ENCODE assay signal across 8 cellular contexts in genomic region chr18:55780591-55781071, GRCh38.
A peak's percentile ranks its signal among the peaks of the same experiment; 100 is the strongest.
DNase-seq lines count a peak whose midpoint lies in the region; ATAC-seq and TF ChIP-seq lines count a peak whose summit lies in the region.

No MANE protein-coding gene starts in this region.

- no peaks in the 10 kb centered on the region for H4K20me1 ChIP-seq in SK-N-SH (ENCODE audit: insufficient read depth)

- H3K9me3 ChIP-seq in ES-I3 (ENCODE audit: control insufficient read depth, insufficient read depth, low read length) (no peaks in the 10 kb centered on the region), SK-N-SH (no peaks in the 10 kb centered on the region)

- ATAC-seq in Right ventricle myocardium superior (ENCODE audit: poor library complexity), result peak; percentile 6
- ATAC-seq in HG03175 (IDR thresholded peaks at IDR 0.05; ENCODE audit: unreplicated experiment), result no peak
- ATAC-seq in HG03139 (IDR thresholded peaks at IDR 0.05; ENCODE audit: unreplicated experiment), result no peak

- H3K27ac ChIP-seq in SK-N-SH (ENCODE audit: low read depth in 2 of 2, low read length in 1 of 2), result peak overlapping the region in 1 of 2 experiments; percentile 87; a peak in 2 of 4 replicates

- CTCF ChIA-PET in SK-N-SH (lab: Yijun Ruan, JAX), result interaction anchor here (0.7 to 2.8 kb wide), 19 partner anchors 10 to 795 kb away, joined by 3 to 27 read pairs (median 3); no protein-coding TSS in a partner anchor

- peak overlapping the region; percentile 75 for H3K9ac ChIP-seq in ES-I3 (ENCODE audit: low read depth, low read length)
- H3K9ac ChIP-seq in SK-N-SH, result peak overlapping the region; percentile 39

- no peak for DNase-seq in SK-N-SH
- no peak for DNase-seq in Right ventricle myocardium superior
- DNase-seq in putamen (ENCODE audit: low spot score), result peak; percentile 20
- DNase-seq in 8988T, result no peak
- no peak for DNase-seq in HUDEP-2 (lab: John Stamatoyannopoulos, UW; ENCODE audit: unreplicated experiment in 76 of 76)

- H3K9me2 ChIP-seq in SK-N-SH, result no peaks in the 10 kb centered on the region

- peak overlapping the region; percentile 85 for H2AFZ ChIP-seq in SK-N-SH (ENCODE audit: low read depth)

- TF ChIP-seq CTCF in SK-N-SH (IDR thresholded peaks at IDR 0.05), result 0 out of 2 replicates have a peak, but pooled peaks have one; percentile 2

- H3K79me2 ChIP-seq in SK-N-SH (ENCODE audit: insufficient read depth), result no peaks in the 10 kb centered on the region

- peak overlapping the region; percentile 73 to 77 for H3K4me3 ChIP-seq in SK-N-SH (ENCODE audit: low read depth in 2 of 2, low read length in 1 of 2)

- H3K36me3 ChIP-seq in ES-I3 (ENCODE audit: insufficient read depth, low read length) (no peaks in the 10 kb centered on the region), SK-N-SH (replicated peaks in 1 of 2; ENCODE audit: control insufficient read depth in 1 of 2, insufficient read depth in 2 of 2, low read length in 1 of 2) (no peaks in the 10 kb centered on the region)

- POLR2A ChIA-PET in SK-N-SH (lab: Yijun Ruan, JAX), result interaction anchor here (0.6 to 2.4 kb wide), 3 partner anchors 191 to 480 kb away, joined by 3 to 15 read pairs (median 4); no protein-coding TSS in a partner anchor

- peak overlapping the region; percentile 86 for H3K4me2 ChIP-seq in SK-N-SH

- no peak for TF ChIP-seq EP300 in SK-N-SH (IDR thresholded peaks at IDR 0.05; ENCODE audit: borderline replicate concordance in 1 of 2, low read depth in 1 of 2, low read length in 1 of 2)

- no peaks in the 10 kb centered on the region for H3K27me3 ChIP-seq in SK-N-SH (ENCODE audit: insufficient read depth)

- 51% methylated on average over 8 of the region's 8 CpGs for WGBS in SK-N-SH (ENCODE audit: low lambda C conversion rate)

- intact Hi-C loops in Right ventricle myocardium superior (cut with DNase I), result loop anchor here (5.0 to 10.0 kb wide), 4 partner anchors 193 to 794 kb away; partner anchors contain the start of gene TCF4

- H3F3A ChIP-seq in SK-N-SH (replicated peaks; ENCODE audit: insufficient read depth), result no peaks in the 10 kb centered on the region

- no peak for TF ChIP-seq RAD21 in SK-N-SH (IDR thresholded peaks at IDR 0.05; ENCODE audit: low read length)

- peaks cover 24% of the 10 kb centered on the region for H3K4me1 ChIP-seq in ES-I3 (ENCODE audit: insufficient read depth, low read length)
- H3K4me1 ChIP-seq in SK-N-SH (ENCODE audit: control insufficient read depth in 1 of 2, insufficient read depth in 2 of 2, low read depth in 1 of 2, low read length in 1 of 2), result peaks cover 0 to 10% of the 10 kb centered on the region in 2 experiments; a peak in 3 of 4 replicates

TF ChIP-seq in SK-N-SH, 30 proteins besides CTCF, POLR2A, EP300 and RAD21:
- TF ChIP-seq TAF1 (IDR thresholded peaks at IDR 0.05; ENCODE audit: borderline replicate concordance, low read depth, low read length) (no peak), USF2 (IDR thresholded peaks at IDR 0.05; ENCODE audit: borderline replicate concordance, low read depth, low read length) (no peak), USF1 (IDR thresholded peaks at IDR 0.05; ENCODE audit: borderline replicate concordance, low read depth) (no peak), ZBTB33 (IDR thresholded peaks at IDR 0.05; ENCODE audit: borderline replicate concordance, low read depth) (no peak), PBX3 (IDR thresholded peaks at IDR 0.05) (no peak), TCF12 (IDR thresholded peaks at IDR 0.05) (no peak), RXRA (IDR thresholded peaks at IDR 0.05; ENCODE audit: borderline replicate concordance, low read depth) (no peak), EZH2phosphoT487 (IDR thresholded peaks at IDR 0.05; ENCODE audit: borderline replicate concordance, low read depth) (no peak), SIN3A (IDR thresholded peaks at IDR 0.05; ENCODE audit: borderline replicate concordance, low read depth, low read length) (no peak), FOXM1 (IDR thresholded peaks at IDR 0.05; ENCODE audit: low read depth) (no peak), REST (IDR thresholded peaks at IDR 0.05; ENCODE audit: low read depth, low read length) (no peak), GATA2 (CRISPR knock-in tag; IDR thresholded peaks at IDR 0.05) (no peak), FOXJ3 (CRISPR knock-in tag; IDR thresholded peaks at IDR 0.05) (no peak), YY1 (IDR thresholded peaks at IDR 0.05; ENCODE audit: low read depth) (no peak), RFX5 (IDR thresholded peaks at IDR 0.05; ENCODE audit: low read length) (no peak)
TF ChIP-seq in SK-N-SH: peak in this region for 0.
